ENCODE assay signal across 30 cellular contexts in the genomic region with DNA sequence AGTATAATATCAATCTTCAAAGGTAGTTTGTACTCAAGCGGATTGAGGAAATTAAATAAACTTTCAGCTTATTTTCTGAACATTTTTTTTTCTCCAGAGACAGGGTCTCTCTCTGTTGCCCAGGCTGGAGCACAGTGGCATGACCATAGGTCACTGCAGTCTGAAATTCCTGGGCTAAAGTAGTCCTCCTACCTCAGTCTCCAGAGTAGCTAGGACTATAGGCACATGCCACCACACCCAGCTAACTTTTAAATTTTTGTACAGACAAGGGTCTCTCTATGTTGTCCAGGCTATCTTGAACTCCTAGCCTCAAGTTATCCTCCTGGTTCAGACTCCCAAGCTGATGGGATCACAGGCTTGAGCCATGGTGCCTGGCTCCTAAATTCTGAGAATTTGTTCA.
"Had no signal": no experiment of that assay in that cellular context is flagged by ENCODE, and none has a peak within 500 bp of the region (broad histone marks: within the 10 kb centered on the region; RNA-seq: fewer than 3 reads in every experiment).

No MANE protein-coding gene starts in this region.

- H3K36me3 Mint-ChIP-seq: natural killer cell had no signal

- H3K79me2 ChIP-seq: parathyroid adenoma had no signal

- H3K36me3 ChIP-seq: neural progenitor cell, ovary, uterus had no signal

- DNase-seq: naive thymus-derived CD4-positive, alpha-beta T cell; natural killer cell; occipital lobe; ovary; posterior cingulate gyrus; psoas muscle; right cardiac atrium; spleen; stimulated activated CD4-positive, alpha-beta T cell treated with anti-CD3 and anti-CD28 coated beads, Interleukin-12 subunit alpha, Interleukin-12 subunit beta, amount 100 ng/mL, for 4 hours; stimulated activated CD4-positive, alpha-beta T cell treated with anti-CD3 and anti-CD28 coated beads, Interleukin-1b, Interleukin-23, amount 100 ng/mL, for 48 hours; stimulated activated CD4-positive, alpha-beta T cell treated with anti-CD3 and anti-CD28 coated beads, Interleukin-4, amount 100 ng/mL, for 1 hour; stimulated activated CD4-positive, alpha-beta T cell treated with anti-CD3 and anti-CD28 coated beads, Interleukin-4, amount 100 ng/mL, for 4 hours; stimulated activated naive B cell treated with anti-CD40 and anti-IgM and Interleukin-4, amounts not matched to agents 10 μg/mL and 1 μg/mL and 100 μg/mL, for 72 hours; stimulated activated naive CD4-positive, alpha-beta T cell treated with Interleukin-2 at 50 U/mL for 16 hours; stomach; thyroid gland; upper lobe of right lung; uterus had no signal

- H3K27me3 Mint-ChIP-seq: naive thymus-derived CD4-positive, alpha-beta T cell; progenitor cell of endocrine pancreas; stimulated activated naive B cell treated with anti-CD40 and anti-IgM and Interleukin-4, amounts not matched to agents 10 μg/mL and 1 μg/mL and 100 μg/mL, for 72 hours; stimulated activated naive CD8-positive, alpha-beta T cell treated with anti-CD3 and anti-CD28 coated beads, Interleukin-15, Interleukin-2, amounts not matched to agents 100 ng/mL and 50 ng/mL, for 24 hours; type B pancreatic cell had no signal

- ATAC-seq: naive thymus-derived CD4-positive, alpha-beta T cell; natural killer cell; psoas muscle; right cardiac atrium; sciatic nerve; stimulated activated effector memory CD8-positive, alpha-beta T cell treated with anti-CD3 and anti-CD28 coated beads, Interleukin-12 subunit alpha, Interleukin-12 subunit beta, amount 100 ng/mL, for 72 hours; stimulated activated naive B cell treated with anti-CD40 and anti-IgM and Interleukin-4, amounts not matched to agents 10 μg/mL and 1 μg/mL and 100 μg/mL, for 72 hours; upper lobe of right lung had no signal

- H3K4me3 ChIP-seq: neural progenitor cell, ovary, psoas muscle, skin epidermis, smooth muscle cell, spleen, stomach, thoracic aorta, thyroid gland, tibial nerve, upper lobe of right lung, uterus had no signal

- H3K4me1 ChIP-seq: neural progenitor cell, parathyroid adenoma, psoas muscle, spleen, stomach, thyroid gland, tibial nerve, upper lobe of right lung, uterus had no signal

- H3K27ac Mint-ChIP-seq: natural killer cell; nephron; neural progenitor cell; progenitor cell of endocrine pancreas; stimulated activated effector memory CD8-positive, alpha-beta T cell treated with anti-CD3 and anti-CD28 coated beads, Interleukin-12 subunit alpha, Interleukin-12 subunit beta, amount 100 ng/mL, for 72 hours; stimulated activated naive B cell treated with anti-CD40 and anti-IgM and Interleukin-4, amounts not matched to agents 10 μg/mL and 1 μg/mL and 100 μg/mL, for 72 hours; stimulated activated naive CD8-positive, alpha-beta T cell treated with anti-CD3 and anti-CD28 coated beads, Interleukin-15, Interleukin-2, amounts not matched to agents 100 ng/mL and 50 ng/mL, for 24 hours; type B pancreatic cell had no signal

- H3K9me3 Mint-ChIP-seq: naive thymus-derived CD4-positive, alpha-beta T cell; natural killer cell; nephron; neural progenitor cell; stimulated activated effector memory CD8-positive, alpha-beta T cell treated with anti-CD3 and anti-CD28 coated beads, Interleukin-12 subunit alpha, Interleukin-12 subunit beta, amount 100 ng/mL, for 72 hours; stimulated activated naive B cell treated with anti-CD40 and anti-IgM and Interleukin-4, amounts not matched to agents 10 μg/mL and 1 μg/mL and 100 μg/mL, for 72 hours; stimulated activated naive CD8-positive, alpha-beta T cell treated with anti-CD3 and anti-CD28 coated beads, Interleukin-15, Interleukin-2, amounts not matched to agents 100 ng/mL and 50 ng/mL, for 24 hours; type B pancreatic cell had no signal

- H3K27ac ChIP-seq: neural progenitor cell, ovary, parathyroid adenoma, psoas muscle, skin epidermis, spleen, stomach, thoracic aorta, thyroid gland, tibial nerve, upper lobe of right lung, uterus had no signal

- H3K4me2 ChIP-seq: neural progenitor cell, smooth muscle cell had no signal

- H3K27me3 ChIP-seq: neural progenitor cell, ovary, spleen, stomach, thyroid gland, tibial nerve, upper lobe of right lung, uterus had no signal

- H3K4me3 Mint-ChIP-seq: naive thymus-derived CD4-positive, alpha-beta T cell; natural killer cell; nephron; neural progenitor cell; stimulated activated effector memory CD8-positive, alpha-beta T cell treated with anti-CD3 and anti-CD28 coated beads, Interleukin-12 subunit alpha, Interleukin-12 subunit beta, amount 100 ng/mL, for 72 hours; stimulated activated naive B cell treated with anti-CD40 and anti-IgM and Interleukin-4, amounts not matched to agents 10 μg/mL and 1 μg/mL and 100 μg/mL, for 72 hours; stimulated activated naive CD8-positive, alpha-beta T cell treated with anti-CD3 and anti-CD28 coated beads, Interleukin-15, Interleukin-2, amounts not matched to agents 100 ng/mL and 50 ng/mL, for 24 hours; type B pancreatic cell had no signal

- H3K9me3 ChIP-seq: ovary, psoas muscle, spleen, stomach, thoracic aorta, thyroid gland, tibial nerve, upper lobe of right lung, uterus had no signal

- H3K9ac ChIP-seq: neural progenitor cell, parathyroid adenoma had no signal

- H3K4me1 Mint-ChIP-seq: naive thymus-derived CD4-positive, alpha-beta T cell; natural killer cell; nephron; neural progenitor cell; stimulated activated effector memory CD8-positive, alpha-beta T cell treated with anti-CD3 and anti-CD28 coated beads, Interleukin-12 subunit alpha, Interleukin-12 subunit beta, amount 100 ng/mL, for 72 hours; stimulated activated naive B cell treated with anti-CD40 and anti-IgM and Interleukin-4, amounts not matched to agents 10 μg/mL and 1 μg/mL and 100 μg/mL, for 72 hours had no signal

- H2AFZ ChIP-seq: neural progenitor cell, parathyroid adenoma had no signal
